34 cellular contexts compared by ENCODE assay signal in genomic region chr15:97790180-97790579, GRCh38.
"Had no signal": no experiment of that assay in that cellular context is flagged by ENCODE, and none has a peak within 500 bp of the region (broad histone marks: within the 10 kb centered on the region; RNA-seq: fewer than 3 reads in every experiment).

No MANE protein-coding gene starts in this region.

- FAIRE-seq: astrocyte, bronchial epithelial cell had no signal

- H3K27me3 ChIP-seq: ascending aorta, body of pancreas, brain microvascular endothelial cell, cardiac muscle cell had no signal

- H3K4me3 ChIP-seq: adrenal gland, ascending aorta, body of pancreas, breast epithelium, cardiac muscle cell had no signal

- H3K9me3 ChIP-seq: adrenal gland, ascending aorta, body of pancreas had no signal

- H3K36me3 ChIP-seq: adrenal gland, ascending aorta, brain microvascular endothelial cell, breast epithelium, cardiac muscle cell had no signal

- DNase-seq: activated effector memory CD4-positive, alpha-beta T cell treated with anti-CD3 and anti-CD28 coated beads, Interleukin-2, amount 50 U/mL, for 16 hours; activated effector memory CD4-positive, alpha-beta T cell treated with Interleukin-2 at 50 U/mL for 16 hours; activated gamma-delta T cell; activated gamma-delta T cell treated with Interleukin-2 at 50 U/mL for 16 hours; activated naive CD4-positive, alpha-beta T cell; activated naive CD4-positive, alpha-beta T cell treated with anti-CD3 and anti-CD28 coated beads for 36 hours; activated naive CD4-positive, alpha-beta T cell treated with anti-CD3 and anti-CD28 coated beads, Interleukin-2, amount 10 ng/mL, durations not matched to agents 7 days and 5 days; activated naive CD4-positive, alpha-beta T cell treated with anti-CD3 and anti-CD28 coated beads, Interleukin-2, amount 50 U/mL, for 16 hours; activated naive CD4-positive, alpha-beta T cell treated with Interleukin-2 at 50 U/mL for 16 hours; activated naive CD8-positive, alpha-beta T cell treated with anti-CD3 and anti-CD28 coated beads for 36 hours; activated naive CD8-positive, alpha-beta T cell treated with anti-CD3 and anti-CD28 coated beads, Interleukin-2, amount 10 ng/mL, durations not matched to agents 7 days and 5 days; activated naive CD8-positive, alpha-beta T cell treated with anti-CD3 and anti-CD28 coated beads, Interleukin-2, amount 50 U/mL, for 24 hours; activated T-cell treated with anti-CD3 and anti-CD28 coated beads, Interleukin-2, amount 50 U/mL, for 1 hour; activated T-cell treated with anti-CD3 and anti-CD28 coated beads, Interleukin-2, amount 50 U/mL, for 24 hours; activated T-cell treated with anti-CD3 and anti-CD28 coated beads, Interleukin-2, amount 50 U/mL, for 4 hours; activated T-cell treated with anti-CD3 and anti-CD28 coated beads, Interleukin-2, amount 50 U/mL, for 48 hours; activated T-cell treated with anti-CD3 and anti-CD28 coated beads, Interleukin-2, amount 50 U/mL, for 72 hours; adrenal gland; amniotic stem cell; amygdala; anterior cingulate cortex; aorta; body of pancreas; brain microvascular endothelial cell; caudate nucleus; central memory CD4-positive, alpha-beta T cell; cerebellar nuclear complex had no signal

- H3K27ac ChIP-seq: adrenal gland, ascending aorta, body of pancreas, brain microvascular endothelial cell, breast epithelium, cardiac muscle cell had no signal

- ATAC-seq: activated naive CD4-positive, alpha-beta T cell treated with anti-CD3 and anti-CD28 coated beads, Interleukin-2, amount 50 U/mL, for 72 hours; activated naive CD8-positive, alpha-beta T cell treated with anti-CD3 and anti-CD28 coated beads, Interleukin-2, amount 50 U/mL, for 24 hours; activated T-cell treated with anti-CD3 and anti-CD28 coated beads, Interleukin-2, amount 50 U/mL, for 4 hours; activated T-cell treated with anti-CD3 and anti-CD28 coated beads, Interleukin-2, amount 50 U/mL, for 72 hours; activated T-helper 17 cell treated with anti-CD3 and anti-CD28 coated beads, Interleukin-2, amount 50 U/mL, for 72 hours; body of pancreas had no signal

- H3K4me1 ChIP-seq: adrenal gland, ascending aorta, body of pancreas, breast epithelium had no signal
